Comparison of ENCODE assay signal across 2 cellular contexts in genomic region chr13:30791354-30791921, GRCh38.
TF ChIP-seq lines count a peak whose summit lies in the region.

No MANE protein-coding gene starts in this region.

TF ChIP-seq in A549, 52 proteins besides CTCF, POLR2A, EP300 and RAD21 (continued from another document):
- TF ChIP-seq, protein P1, sequence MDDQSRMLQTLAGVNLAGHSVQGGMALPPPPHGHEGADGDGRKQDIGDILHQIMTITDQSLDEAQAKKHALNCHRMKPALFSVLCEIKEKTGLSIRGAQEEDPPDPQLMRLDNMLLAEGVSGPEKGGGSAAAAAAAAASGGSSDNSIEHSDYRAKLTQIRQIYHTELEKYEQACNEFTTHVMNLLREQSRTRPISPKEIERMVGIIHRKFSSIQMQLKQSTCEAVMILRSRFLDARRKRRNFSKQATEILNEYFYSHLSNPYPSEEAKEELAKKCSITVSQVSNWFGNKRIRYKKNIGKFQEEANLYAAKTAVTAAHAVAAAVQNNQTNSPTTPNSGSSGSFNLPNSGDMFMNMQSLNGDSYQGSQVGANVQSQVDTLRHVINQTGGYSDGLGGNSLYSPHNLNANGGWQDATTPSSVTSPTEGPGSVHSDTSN (IDR thresholded peaks at IDR 0.05), result no peak
- TF ChIP-seq EHF (CRISPR knock-in tag; IDR thresholded peaks at IDR 0.05) (no peak), NPAS2 (CRISPR knock-in tag; IDR thresholded peaks at IDR 0.05; ENCODE audit: borderline replicate concordance) (no peak), TFCP2L1 (CRISPR knock-in tag; IDR thresholded peaks at IDR 0.05) (no peak), FOSL2 (IDR thresholded peaks at IDR 0.05) (no peak), FOSL2 (CRISPR knock-in tag; IDR thresholded peaks at IDR 0.05) (no peak), ZSCAN20 (CRISPR knock-in tag; IDR thresholded peaks at IDR 0.05) (no peak), SMC3 (IDR thresholded peaks at IDR 0.05) (no peak)

TF ChIP-seq in IMR-90, 13 proteins besides CTCF, POLR2A, EP300 and RAD21 (continued from another document):
- TF ChIP-seq RFX5 (IDR thresholded peaks at IDR 0.05; ENCODE audit: low read depth, low read length) (no peak), BHLHE40 (IDR thresholded peaks at IDR 0.05; ENCODE audit: low read depth, low read length) (no peak), USF2 (IDR thresholded peaks at IDR 0.05; ENCODE audit: low read depth, low read length) (no peak), MAFK (IDR thresholded peaks at IDR 0.05; ENCODE audit: low read depth, low read length) (no peak)
